In the genomic region with DNA sequence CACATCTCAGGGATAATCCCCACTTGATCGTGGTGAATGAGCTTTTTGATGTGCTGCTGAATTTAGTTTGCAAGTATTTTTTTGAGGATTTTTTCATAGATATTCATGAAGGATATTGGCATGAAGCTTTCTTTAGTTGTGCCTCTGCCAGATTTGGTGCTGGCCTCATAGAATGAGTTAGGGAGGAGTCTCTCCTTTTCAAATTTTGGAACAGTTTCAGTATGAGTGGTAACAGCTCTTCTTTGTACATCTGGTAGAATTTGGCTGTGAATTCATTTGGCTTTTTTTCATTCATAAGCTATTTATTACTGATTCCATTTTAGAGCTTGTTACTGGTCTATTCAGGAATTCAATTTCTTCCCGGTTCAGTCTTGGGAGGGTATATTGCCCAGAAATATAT, we compare ENCODE assay signal across 6 cellular contexts.
"Had no signal": no experiment of that assay in that cellular context is flagged by ENCODE, and none has a peak within 500 bp of the region (broad histone marks: within the 10 kb centered on the region; RNA-seq: fewer than 3 reads in every experiment).

No MANE protein-coding gene starts in this region.

- ATAC-seq: HepG2 had no signal

- H3K27ac ChIP-seq: HL-60 had no signal

- DNase-seq: GOT3, H7, HCEC 1CT, KBM-7 had no signal
